In genomic region chr1:95650631-95651030, GRCh38 we compare ENCODE assay signal across 29 cellular contexts.
A peak's percentile ranks its signal among the peaks of the same experiment; 100 is the strongest.
DNase-seq lines count a peak whose midpoint lies in the region; ATAC-seq and TF ChIP-seq lines count a peak whose summit lies in the region.
"Had no signal": no experiment of that assay in that cellular context is flagged by ENCODE, and none has a peak within 500 bp of the region (broad histone marks: within the 10 kb centered on the region; RNA-seq: fewer than 3 reads in every experiment).

No MANE protein-coding gene starts in this region.

- H3K27me3 ChIP-seq in breast epithelium, result no peaks in the 10 kb centered on the region
- no peaks in the 10 kb centered on the region; the same call in 1 of the 2 replicates for H3K27me3 ChIP-seq in MG63
- H3K27me3 ChIP-seq: ascending aorta, heart left ventricle had no signal

- H3K9me3 ChIP-seq in breast epithelium, result no peaks in the 10 kb centered on the region
- no peaks in the 10 kb centered on the region for H3K9me3 ChIP-seq in MG63
- H3K9me3 ChIP-seq: ascending aorta, heart left ventricle, lower lobe of right lung, tibial artery had no signal

- H3K27ac ChIP-seq in breast epithelium, result no peak overlapping the region
- H3K27ac ChIP-seq: ascending aorta, dorsolateral prefrontal cortex, heart left ventricle, lower lobe of right lung, tibial artery had no signal

- H3K27me3 Mint-ChIP-seq in MCF 10A (ENCODE audit: insufficient read depth, unreplicated experiment), result no peaks in the 10 kb centered on the region
- H3K27me3 Mint-ChIP-seq: activated CD8-positive, alpha-beta T cell treated with anti-CD3 and anti-CD28 coated beads for 36 hours; activated naive CD8-positive, alpha-beta T cell treated with anti-CD3 and anti-CD28 coated beads, Interleukin-2, amount 10 ng/mL, durations not matched to agents 7 days and 5 days; stimulated activated naive CD8-positive, alpha-beta T cell treated with anti-CD3 and anti-CD28 coated beads, Interleukin-15, amount 100 ng/mL, for 72 hours had no signal

- intact Hi-C loops in MCF 10A (cut with micrococcal nuclease) (no loop called here), breast epithelium (cut with DNase I; ENCODE audit: low total_unique reads) (no loop called here)

- no peak overlapping the region for H3K27ac Mint-ChIP-seq in MCF 10A (ENCODE audit: low read depth, unreplicated experiment)
- H3K27ac Mint-ChIP-seq: activated CD8-positive, alpha-beta T cell treated with anti-CD3 and anti-CD28 coated beads for 36 hours; activated naive CD8-positive, alpha-beta T cell treated with anti-CD3 and anti-CD28 coated beads, Interleukin-2, amount 10 ng/mL, durations not matched to agents 7 days and 5 days; nephron progenitor cell; stimulated activated naive CD8-positive, alpha-beta T cell treated with anti-CD3 and anti-CD28 coated beads, Interleukin-15, amount 100 ng/mL, for 72 hours had no signal

- BruUV-seq in MCF 10A (replicated peaks; lab: Mats Ljungman, UMichigan), result no TSS peak

- H3K4me3 ChIP-seq in breast epithelium (no peak overlapping the region), MG63 (no peak overlapping the region)
- H3K4me3 ChIP-seq: ascending aorta, dorsolateral prefrontal cortex, heart left ventricle, K562, lower lobe of right lung, skin epidermis, tibial artery had no signal

- no peak for TF ChIP-seq CTCF in MCF 10A (IDR thresholded peaks at IDR 0.05; ENCODE audit: unreplicated experiment)
- no peak for TF ChIP-seq CTCF in breast epithelium (IDR thresholded peaks at IDR 0.05)

- H3K36me3 ChIP-seq in breast epithelium (no peaks in the 10 kb centered on the region), MG63 (no peaks in the 10 kb centered on the region)
- H3K36me3 ChIP-seq: ascending aorta, heart left ventricle, lower lobe of right lung, tibial artery had no signal

- H3K4me3 Mint-ChIP-seq in MCF 10A (ENCODE audit: unreplicated experiment), result no peak overlapping the region
- H3K4me3 Mint-ChIP-seq: activated CD8-positive, alpha-beta T cell treated with anti-CD3 and anti-CD28 coated beads for 36 hours; activated naive CD8-positive, alpha-beta T cell treated with anti-CD3 and anti-CD28 coated beads, Interleukin-2, amount 10 ng/mL, durations not matched to agents 7 days and 5 days; nephron progenitor cell; stimulated activated naive CD8-positive, alpha-beta T cell treated with anti-CD3 and anti-CD28 coated beads, Interleukin-15, amount 100 ng/mL, for 72 hours had no signal

- peaks cover 5% of the 10 kb centered on the region for H3K9me3 Mint-ChIP-seq in MCF 10A (ENCODE audit: unreplicated experiment)
- H3K9me3 Mint-ChIP-seq: activated CD8-positive, alpha-beta T cell treated with anti-CD3 and anti-CD28 coated beads for 36 hours; nephron progenitor cell had no signal

- CTCF ChIA-PET in MCF 10A (lab: Yijun Ruan, JAX), result no interaction called here

- no peaks in the 10 kb centered on the region for H3K4me1 ChIP-seq in breast epithelium
- H3K4me1 ChIP-seq: ascending aorta, heart left ventricle, lower lobe of right lung, tibial artery had no signal

- POLR2A ChIA-PET in MCF 10A (lab: Yijun Ruan, JAX), result interaction anchor here (0.6 to 1.7 kb wide), 4 partner anchors 8 to 473 kb away, joined by 3 to 5 read pairs (median 3); no protein-coding TSS in a partner anchor

- no peak for TF ChIP-seq POLR2A in breast epithelium (IDR thresholded peaks at IDR 0.05)

- peak; percentile 100 for ATAC-seq in esophagus mucosa
- no peak for ATAC-seq in HG02970 (IDR thresholded peaks at IDR 0.05; ENCODE audit: low FRiP score, unreplicated experiment)
- ATAC-seq in GM19395 (IDR thresholded peaks at IDR 0.05; ENCODE audit: unreplicated experiment), result no peak
- ATAC-seq: activated CD8-positive, alpha-beta T cell treated with anti-CD3 and anti-CD28 coated beads for 36 hours; heart left ventricle; K562; lower lobe of right lung; stimulated activated naive CD8-positive, alpha-beta T cell treated with anti-CD3 and anti-CD28 coated beads, Interleukin-15, amount 100 ng/mL, for 72 hours had no signal

- no peaks in the 10 kb centered on the region for H3K4me1 Mint-ChIP-seq in MCF 10A (ENCODE audit: insufficient read depth, unreplicated experiment)
- H3K4me1 Mint-ChIP-seq: activated naive CD8-positive, alpha-beta T cell treated with anti-CD3 and anti-CD28 coated beads, Interleukin-2, amount 10 ng/mL, durations not matched to agents 7 days and 5 days; stimulated activated naive CD8-positive, alpha-beta T cell treated with anti-CD3 and anti-CD28 coated beads, Interleukin-15, amount 100 ng/mL, for 72 hours had no signal

- no peaks in the 10 kb centered on the region for H3K36me3 Mint-ChIP-seq in MCF 10A (ENCODE audit: insufficient read depth, unreplicated experiment)
- H3K36me3 Mint-ChIP-seq: activated naive CD8-positive, alpha-beta T cell treated with anti-CD3 and anti-CD28 coated beads, Interleukin-2, amount 10 ng/mL, durations not matched to agents 7 days and 5 days had no signal

- DNase-seq in MCF 10A (ENCODE audit: unreplicated experiment) (peak; percentile 72), breast epithelium (ENCODE audit: low spot score in 2 of 2) (no peak), SW480 (ENCODE audit: low spot score) (peak; percentile 8), MG63 (no peak)
- DNase-seq in NK-92 treated with Interleukin-12 subunit alpha and Interleukin-12 subunit beta, amount 100 ng/mL, for 24 hours (lab: John Stamatoyannopoulos, UW), result no peak
- DNase-seq: activated CD4-positive, CD25-positive, alpha-beta regulatory T cell treated with anti-CD3 and anti-CD28 coated beads, Interleukin-2, amount 50 U/mL, for 72 hours; activated CD8-positive, alpha-beta T cell treated with anti-CD3 and anti-CD28 coated beads for 36 hours; activated effector memory CD4-positive, alpha-beta T cell treated with anti-CD3 and anti-CD28 coated beads, Interleukin-2, amount 50 U/mL, for 16 hours; activated naive CD8-positive, alpha-beta T cell treated with anti-CD3 and anti-CD28 coated beads, Interleukin-2, amount 10 ng/mL, durations not matched to agents 7 days and 5 days; cerebellar nuclear complex; dorsolateral prefrontal cortex; heart left ventricle; lower lobe of right lung; MM.1S; NCI-H1417 treated with DMSO at 0.1 percent for 48 hours; NCI-H2107; NCI-H446; nephron progenitor cell; stimulated activated CD4-positive, alpha-beta T cell treated with anti-CD3 and anti-CD28 coated beads, Interleukin-1b, Interleukin-23, amount 100 ng/mL, for 48 hours; stimulated activated CD8-positive, alpha-beta memory T cell treated with anti-CD3 and anti-CD28 coated beads, Interleukin-4, amount 100 ng/mL, for 48 hours; stimulated activated naive CD8-positive, alpha-beta T cell treated with anti-CD3 and anti-CD28 coated beads, Interleukin-15, amount 100 ng/mL, for 72 hours; T-helper 1 cell; tibial artery had no signal

Comparison
In these comparisons a context has a peak if more than half of its experiments do, and no peak if none do; other contexts are left out.
1. DNase-seq: peak in MCF 10A (single experiment) and SW480 (single experiment); none in breast epithelium (0 of 2), MG63 (single experiment) and NK-92 treated with Interleukin-12 subunit alpha and Interleukin-12 subunit beta, amount 100 ng/mL, for 24 hours (single experiment).